In the genomic region with DNA sequence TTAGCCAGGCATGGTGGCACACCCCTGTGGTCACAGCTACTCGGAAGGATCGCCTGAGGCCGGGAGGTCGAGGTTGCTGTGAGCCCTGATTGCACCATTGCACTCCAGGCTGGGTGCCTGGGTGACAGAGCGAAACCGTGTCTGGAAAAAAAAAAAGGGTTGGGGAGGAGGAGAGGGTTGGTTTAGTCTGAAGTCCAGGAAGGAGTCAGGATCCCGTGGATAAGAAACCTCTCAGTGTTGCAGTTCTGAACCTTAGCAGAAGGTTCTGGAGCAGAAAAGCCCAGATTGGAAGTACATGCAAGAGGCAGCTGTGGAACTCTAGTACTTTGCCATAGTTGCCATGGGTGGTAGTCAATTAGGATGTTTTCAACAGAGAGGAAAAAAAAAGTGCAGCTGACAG, we compare ENCODE assay signal across 1 cellular context.
TF ChIP-seq lines count a peak whose summit lies in the region.

No MANE protein-coding gene starts in this region.

TF ChIP-seq in HepG2, 621 proteins besides CTCF, POLR2A, EP300 and RAD21 (continued from another document):
- TF ChIP-seq, protein P1, sequence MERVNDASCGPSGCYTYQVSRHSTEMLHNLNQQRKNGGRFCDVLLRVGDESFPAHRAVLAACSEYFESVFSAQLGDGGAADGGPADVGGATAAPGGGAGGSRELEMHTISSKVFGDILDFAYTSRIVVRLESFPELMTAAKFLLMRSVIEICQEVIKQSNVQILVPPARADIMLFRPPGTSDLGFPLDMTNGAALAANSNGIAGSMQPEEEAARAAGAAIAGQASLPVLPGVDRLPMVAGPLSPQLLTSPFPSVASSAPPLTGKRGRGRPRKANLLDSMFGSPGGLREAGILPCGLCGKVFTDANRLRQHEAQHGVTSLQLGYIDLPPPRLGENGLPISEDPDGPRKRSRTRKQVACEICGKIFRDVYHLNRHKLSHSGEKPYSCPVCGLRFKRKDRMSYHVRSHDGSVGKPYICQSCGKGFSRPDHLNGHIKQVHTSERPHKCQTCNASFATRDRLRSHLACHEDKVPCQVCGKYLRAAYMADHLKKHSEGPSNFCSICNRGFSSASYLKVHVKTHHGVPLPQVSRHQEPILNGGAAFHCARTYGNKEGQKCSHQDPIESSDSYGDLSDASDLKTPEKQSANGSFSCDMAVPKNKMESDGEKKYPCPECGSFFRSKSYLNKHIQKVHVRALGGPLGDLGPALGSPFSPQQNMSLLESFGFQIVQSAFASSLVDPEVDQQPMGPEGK (CRISPR knock-in tag; IDR thresholded peaks at IDR 0.05), result 0 out of 2 replicates have a peak, but pooled peaks have one; percentile 27
- TF ChIP-seq RXRB (CRISPR knock-in tag; IDR thresholded peaks at IDR 0.05; ENCODE audit: borderline replicate concordance) (0 out of 2 replicates have a peak, but pooled peaks have one; percentile 22), HMGA1 (CRISPR knock-in tag; conservative IDR thresholded peaks at IDR 0.05) (no peak), MIER3 (CRISPR knock-in tag; IDR thresholded peaks at IDR 0.05; ENCODE audit: borderline replicate concordance) (no peak), YEATS4 (CRISPR knock-in tag; IDR thresholded peaks at IDR 0.05; ENCODE audit: borderline replicate concordance) (no peak), SNAI1 (CRISPR knock-in tag; IDR thresholded peaks at IDR 0.05; ENCODE audit: borderline replicate concordance) (no peak), SALL1 (CRISPR knock-in tag; IDR thresholded peaks at IDR 0.05) (peak; percentile 34; the same call in 1 of the 2 replicates), ZMYM3 (CRISPR knock-in tag; IDR thresholded peaks at IDR 0.05) (peak; percentile 64; the same call in 1 of the 2 replicates), AKAP8 (CRISPR knock-in tag; IDR thresholded peaks at IDR 0.05) (no peak), CEBPB (IDR thresholded peaks at IDR 0.05; ENCODE audit: borderline replicate concordance, low read depth, low read length) (peak; percentile 63; the same call in 1 of the 2 replicates), ZNF354B (CRISPR knock-in tag; IDR thresholded peaks at IDR 0.05) (no peak), MEF2D (CRISPR knock-in tag; IDR thresholded peaks at IDR 0.05) (0 out of 2 replicates have a peak, but pooled peaks have one; percentile 9), HDAC1 (CRISPR knock-in tag; IDR thresholded peaks at IDR 0.05) (no peak), ZNF24 (IDR thresholded peaks at IDR 0.05) (no peak), POLR2G (IDR thresholded peaks at IDR 0.05; ENCODE audit: low read depth, low read length) (no peak), FOSL2 (CRISPR knock-in tag; IDR thresholded peaks at IDR 0.05) (peak; percentile 15; the same call in 1 of the 2 replicates), HNF4A (CRISPR knock-in tag; IDR thresholded peaks at IDR 0.05) (peak; percentile 62), ZNF766 (CRISPR knock-in tag; IDR thresholded peaks at IDR 0.05; ENCODE audit: borderline replicate concordance) (0 out of 2 replicates have a peak, but pooled peaks have one; percentile 42), GATAD2A (CRISPR knock-in tag; IDR thresholded peaks at IDR 0.05) (peak; percentile 33; the same call in 1 of the 2 replicates), TP53 (CRISPR knock-in tag; conservative IDR thresholded peaks at IDR 0.05) (no peak), HNF4G (IDR thresholded peaks at IDR 0.05; ENCODE audit: borderline replicate concordance, low read depth, low read length) (peak; percentile 16; the same call in 1 of the 2 replicates), HNF4G (CRISPR knock-in tag; IDR thresholded peaks at IDR 0.05; ENCODE audit: borderline replicate concordance, low read depth) (no peak), ZNF549 (CRISPR knock-in tag; IDR thresholded peaks at IDR 0.05) (no peak), KLF12 (CRISPR knock-in tag; IDR thresholded peaks at IDR 0.05; ENCODE audit: borderline replicate concordance) (no peak), RARA (CRISPR knock-in tag; IDR thresholded peaks at IDR 0.05) (0 out of 2 replicates have a peak, but pooled peaks have one; percentile 38), ZNF326 (CRISPR knock-in tag; IDR thresholded peaks at IDR 0.05; ENCODE audit: borderline replicate concordance) (no peak), ZNF121 (CRISPR knock-in tag; IDR thresholded peaks at IDR 0.05) (no peak), ZNF256 (CRISPR knock-in tag; conservative IDR thresholded peaks at IDR 0.05) (no peak), CEBPG (CRISPR knock-in tag; IDR thresholded peaks at IDR 0.05) (peak; percentile 71), ZNF292 (CRISPR knock-in tag; IDR thresholded peaks at IDR 0.05; ENCODE audit: borderline replicate concordance, low read depth) (peak; percentile 16; the same call in 1 of the 2 replicates), SAP130 (CRISPR knock-in tag; IDR thresholded peaks at IDR 0.05; ENCODE audit: low read depth) (no peak; the same call in 1 of the 2 replicates), NR2F6 (IDR thresholded peaks at IDR 0.05) (0 out of 2 replicates have a peak, but pooled peaks have one; percentile 14), NR2F6 (CRISPR knock-in tag; IDR thresholded peaks at IDR 0.05) (peak; percentile 39; the same call in 1 of the 2 replicates), GATA4 (IDR thresholded peaks at IDR 0.05; ENCODE audit: borderline replicate concordance, low read depth) (no peak), RAD51 (IDR thresholded peaks at IDR 0.05; ENCODE audit: borderline replicate concordance) (no peak), KMT2A (CRISPR knock-in tag; IDR thresholded peaks at IDR 0.05) (no peak), PITX1 (CRISPR knock-in tag; IDR thresholded peaks at IDR 0.05) (0 out of 2 replicates have a peak, but pooled peaks have one; percentile 24), ZNF629 (CRISPR knock-in tag; conservative IDR thresholded peaks at IDR 0.05) (no peak)
- TF ChIP-seq, protein P2, sequence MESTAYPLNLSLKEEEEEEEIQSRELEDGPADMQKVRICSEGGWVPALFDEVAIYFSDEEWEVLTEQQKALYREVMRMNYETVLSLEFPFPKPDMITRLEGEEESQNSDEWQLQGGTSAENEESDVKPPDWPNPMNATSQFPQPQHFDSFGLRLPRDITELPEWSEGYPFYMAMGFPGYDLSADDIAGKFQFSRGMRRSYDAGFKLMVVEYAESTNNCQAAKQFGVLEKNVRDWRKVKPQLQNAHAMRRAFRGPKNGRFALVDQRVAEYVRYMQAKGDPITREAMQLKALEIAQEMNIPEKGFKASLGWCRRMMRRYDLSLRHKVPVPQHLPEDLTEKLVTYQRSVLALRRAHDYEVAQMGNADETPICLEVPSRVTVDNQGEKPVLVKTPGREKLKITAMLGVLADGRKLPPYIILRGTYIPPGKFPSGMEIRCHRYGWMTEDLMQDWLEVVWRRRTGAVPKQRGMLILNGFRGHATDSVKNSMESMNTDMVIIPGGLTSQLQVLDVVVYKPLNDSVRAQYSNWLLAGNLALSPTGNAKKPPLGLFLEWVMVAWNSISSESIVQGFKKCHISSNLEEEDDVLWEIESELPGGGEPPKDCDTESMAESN (CRISPR knock-in tag; conservative IDR thresholded peaks at IDR 0.05), result no peak
- TF ChIP-seq, protein P3, sequence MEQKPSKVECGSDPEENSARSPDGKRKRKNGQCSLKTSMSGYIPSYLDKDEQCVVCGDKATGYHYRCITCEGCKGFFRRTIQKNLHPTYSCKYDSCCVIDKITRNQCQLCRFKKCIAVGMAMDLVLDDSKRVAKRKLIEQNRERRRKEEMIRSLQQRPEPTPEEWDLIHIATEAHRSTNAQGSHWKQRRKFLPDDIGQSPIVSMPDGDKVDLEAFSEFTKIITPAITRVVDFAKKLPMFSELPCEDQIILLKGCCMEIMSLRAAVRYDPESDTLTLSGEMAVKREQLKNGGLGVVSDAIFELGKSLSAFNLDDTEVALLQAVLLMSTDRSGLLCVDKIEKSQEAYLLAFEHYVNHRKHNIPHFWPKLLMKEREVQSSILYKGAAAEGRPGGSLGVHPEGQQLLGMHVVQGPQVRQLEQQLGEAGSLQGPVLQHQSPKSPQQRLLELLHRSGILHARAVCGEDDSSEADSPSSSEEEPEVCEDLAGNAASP (CRISPR knock-in tag; IDR thresholded peaks at IDR 0.05; ENCODE audit: borderline replicate concordance), result no peak
- TF ChIP-seq, protein P4, sequence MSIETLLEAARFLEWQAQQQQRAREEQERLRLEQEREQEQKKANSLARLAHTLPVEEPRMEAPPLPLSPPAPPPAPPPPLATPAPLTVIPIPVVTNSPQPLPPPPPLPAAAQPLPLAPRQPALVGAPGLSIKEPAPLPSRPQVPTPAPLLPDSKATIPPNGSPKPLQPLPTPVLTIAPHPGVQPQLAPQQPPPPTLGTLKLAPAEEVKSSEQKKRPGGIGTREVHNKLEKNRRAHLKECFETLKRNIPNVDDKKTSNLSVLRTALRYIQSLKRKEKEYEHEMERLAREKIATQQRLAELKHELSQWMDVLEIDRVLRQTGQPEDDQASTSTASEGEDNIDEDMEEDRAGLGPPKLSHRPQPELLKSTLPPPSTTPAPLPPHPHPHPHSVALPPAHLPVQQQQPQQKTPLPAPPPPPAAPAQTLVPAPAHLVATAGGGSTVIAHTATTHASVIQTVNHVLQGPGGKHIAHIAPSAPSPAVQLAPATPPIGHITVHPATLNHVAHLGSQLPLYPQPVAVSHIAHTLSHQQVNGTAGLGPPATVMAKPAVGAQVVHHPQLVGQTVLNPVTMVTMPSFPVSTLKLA (IDR thresholded peaks at IDR 0.05), result no peak
- TF ChIP-seq, protein P5, sequence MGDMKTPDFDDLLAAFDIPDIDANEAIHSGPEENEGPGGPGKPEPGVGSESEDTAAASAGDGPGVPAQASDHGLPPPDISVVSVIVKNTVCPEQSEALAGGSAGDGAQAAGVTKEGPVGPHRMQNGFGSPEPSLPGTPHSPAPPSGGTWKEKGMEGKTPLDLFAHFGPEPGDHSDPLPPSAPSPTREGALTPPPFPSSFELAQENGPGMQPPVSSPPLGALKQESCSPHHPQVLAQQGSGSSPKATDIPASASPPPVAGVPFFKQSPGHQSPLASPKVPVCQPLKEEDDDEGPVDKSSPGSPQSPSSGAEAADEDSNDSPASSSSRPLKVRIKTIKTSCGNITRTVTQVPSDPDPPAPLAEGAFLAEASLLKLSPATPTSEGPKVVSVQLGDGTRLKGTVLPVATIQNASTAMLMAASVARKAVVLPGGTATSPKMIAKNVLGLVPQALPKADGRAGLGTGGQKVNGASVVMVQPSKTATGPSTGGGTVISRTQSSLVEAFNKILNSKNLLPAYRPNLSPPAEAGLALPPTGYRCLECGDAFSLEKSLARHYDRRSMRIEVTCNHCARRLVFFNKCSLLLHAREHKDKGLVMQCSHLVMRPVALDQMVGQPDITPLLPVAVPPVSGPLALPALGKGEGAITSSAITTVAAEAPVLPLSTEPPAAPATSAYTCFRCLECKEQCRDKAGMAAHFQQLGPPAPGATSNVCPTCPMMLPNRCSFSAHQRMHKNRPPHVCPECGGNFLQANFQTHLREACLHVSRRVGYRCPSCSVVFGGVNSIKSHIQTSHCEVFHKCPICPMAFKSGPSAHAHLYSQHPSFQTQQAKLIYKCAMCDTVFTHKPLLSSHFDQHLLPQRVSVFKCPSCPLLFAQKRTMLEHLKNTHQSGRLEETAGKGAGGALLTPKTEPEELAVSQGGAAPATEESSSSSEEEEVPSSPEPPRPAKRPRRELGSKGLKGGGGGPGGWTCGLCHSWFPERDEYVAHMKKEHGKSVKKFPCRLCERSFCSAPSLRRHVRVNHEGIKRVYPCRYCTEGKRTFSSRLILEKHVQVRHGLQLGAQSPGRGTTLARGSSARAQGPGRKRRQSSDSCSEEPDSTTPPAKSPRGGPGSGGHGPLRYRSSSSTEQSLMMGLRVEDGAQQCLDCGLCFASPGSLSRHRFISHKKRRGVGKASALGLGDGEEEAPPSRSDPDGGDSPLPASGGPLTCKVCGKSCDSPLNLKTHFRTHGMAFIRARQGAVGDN (CRISPR knock-in tag; IDR thresholded peaks at IDR 0.05), result peak; percentile 39; the same call in 1 of the 2 replicates
- TF ChIP-seq, protein P6, sequence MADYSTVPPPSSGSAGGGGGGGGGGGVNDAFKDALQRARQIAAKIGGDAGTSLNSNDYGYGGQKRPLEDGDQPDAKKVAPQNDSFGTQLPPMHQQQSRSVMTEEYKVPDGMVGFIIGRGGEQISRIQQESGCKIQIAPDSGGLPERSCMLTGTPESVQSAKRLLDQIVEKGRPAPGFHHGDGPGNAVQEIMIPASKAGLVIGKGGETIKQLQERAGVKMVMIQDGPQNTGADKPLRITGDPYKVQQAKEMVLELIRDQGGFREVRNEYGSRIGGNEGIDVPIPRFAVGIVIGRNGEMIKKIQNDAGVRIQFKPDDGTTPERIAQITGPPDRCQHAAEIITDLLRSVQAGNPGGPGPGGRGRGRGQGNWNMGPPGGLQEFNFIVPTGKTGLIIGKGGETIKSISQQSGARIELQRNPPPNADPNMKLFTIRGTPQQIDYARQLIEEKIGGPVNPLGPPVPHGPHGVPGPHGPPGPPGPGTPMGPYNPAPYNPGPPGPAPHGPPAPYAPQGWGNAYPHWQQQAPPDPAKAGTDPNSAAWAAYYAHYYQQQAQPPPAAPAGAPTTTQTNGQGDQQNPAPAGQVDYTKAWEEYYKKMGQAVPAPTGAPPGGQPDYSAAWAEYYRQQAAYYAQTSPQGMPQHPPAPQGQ (CRISPR knock-in tag; IDR thresholded peaks at IDR 0.05; ENCODE audit: borderline replicate concordance), result no peak
- TF ChIP-seq, protein P7, sequence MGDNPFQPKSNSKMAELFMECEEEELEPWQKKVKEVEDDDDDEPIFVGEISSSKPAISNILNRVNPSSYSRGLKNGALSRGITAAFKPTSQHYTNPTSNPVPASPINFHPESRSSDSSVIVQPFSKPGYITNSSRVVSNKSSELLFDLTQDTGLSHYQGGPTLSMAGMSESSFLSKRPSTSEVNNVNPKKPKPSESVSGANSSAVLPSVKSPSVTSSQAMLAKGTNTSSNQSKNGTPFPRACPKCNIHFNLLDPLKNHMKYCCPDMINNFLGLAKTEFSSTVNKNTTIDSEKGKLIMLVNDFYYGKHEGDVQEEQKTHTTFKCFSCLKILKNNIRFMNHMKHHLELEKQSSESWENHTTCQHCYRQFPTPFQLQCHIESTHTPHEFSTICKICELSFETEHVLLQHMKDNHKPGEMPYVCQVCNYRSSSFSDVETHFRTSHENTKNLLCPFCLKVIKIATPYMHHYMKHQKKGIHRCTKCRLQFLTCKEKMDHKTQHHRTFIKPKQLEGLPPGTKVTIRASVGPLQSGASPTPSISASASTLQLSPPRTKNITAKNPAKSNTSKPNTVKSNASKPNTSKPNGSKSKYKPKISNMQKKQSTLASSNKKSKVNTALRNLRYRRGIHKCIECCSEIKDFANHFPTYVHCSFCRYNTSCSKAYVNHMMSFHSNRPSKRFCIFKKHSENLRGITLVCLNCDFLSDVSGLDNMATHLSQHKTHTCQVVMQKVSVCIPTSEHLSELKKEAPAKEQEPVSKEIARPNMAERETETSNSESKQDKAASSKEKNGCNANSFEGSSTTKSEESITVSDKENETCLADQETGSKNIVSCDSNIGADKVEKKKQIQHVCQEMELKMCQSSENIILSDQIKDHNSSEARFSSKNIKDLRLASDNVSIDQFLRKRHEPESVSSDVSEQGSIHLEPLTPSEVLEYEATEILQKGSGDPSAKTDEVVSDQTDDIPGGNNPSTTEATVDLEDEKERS (CRISPR knock-in tag; IDR thresholded peaks at IDR 0.05), result 0 out of 2 replicates have a peak, but pooled peaks have one; percentile 32
- TF ChIP-seq, protein P8, sequence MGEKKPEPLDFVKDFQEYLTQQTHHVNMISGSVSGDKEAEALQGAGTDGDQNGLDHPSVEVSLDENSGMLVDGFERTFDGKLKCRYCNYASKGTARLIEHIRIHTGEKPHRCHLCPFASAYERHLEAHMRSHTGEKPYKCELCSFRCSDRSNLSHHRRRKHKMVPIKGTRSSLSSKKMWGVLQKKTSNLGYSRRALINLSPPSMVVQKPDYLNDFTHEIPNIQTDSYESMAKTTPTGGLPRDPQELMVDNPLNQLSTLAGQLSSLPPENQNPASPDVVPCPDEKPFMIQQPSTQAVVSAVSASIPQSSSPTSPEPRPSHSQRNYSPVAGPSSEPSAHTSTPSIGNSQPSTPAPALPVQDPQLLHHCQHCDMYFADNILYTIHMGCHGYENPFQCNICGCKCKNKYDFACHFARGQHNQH (CRISPR knock-in tag; IDR thresholded peaks at IDR 0.05), result 0 out of 2 replicates have a peak, but pooled peaks have one; percentile 35
